ENCODE assay signal across 20 cellular contexts in the genomic region with DNA sequence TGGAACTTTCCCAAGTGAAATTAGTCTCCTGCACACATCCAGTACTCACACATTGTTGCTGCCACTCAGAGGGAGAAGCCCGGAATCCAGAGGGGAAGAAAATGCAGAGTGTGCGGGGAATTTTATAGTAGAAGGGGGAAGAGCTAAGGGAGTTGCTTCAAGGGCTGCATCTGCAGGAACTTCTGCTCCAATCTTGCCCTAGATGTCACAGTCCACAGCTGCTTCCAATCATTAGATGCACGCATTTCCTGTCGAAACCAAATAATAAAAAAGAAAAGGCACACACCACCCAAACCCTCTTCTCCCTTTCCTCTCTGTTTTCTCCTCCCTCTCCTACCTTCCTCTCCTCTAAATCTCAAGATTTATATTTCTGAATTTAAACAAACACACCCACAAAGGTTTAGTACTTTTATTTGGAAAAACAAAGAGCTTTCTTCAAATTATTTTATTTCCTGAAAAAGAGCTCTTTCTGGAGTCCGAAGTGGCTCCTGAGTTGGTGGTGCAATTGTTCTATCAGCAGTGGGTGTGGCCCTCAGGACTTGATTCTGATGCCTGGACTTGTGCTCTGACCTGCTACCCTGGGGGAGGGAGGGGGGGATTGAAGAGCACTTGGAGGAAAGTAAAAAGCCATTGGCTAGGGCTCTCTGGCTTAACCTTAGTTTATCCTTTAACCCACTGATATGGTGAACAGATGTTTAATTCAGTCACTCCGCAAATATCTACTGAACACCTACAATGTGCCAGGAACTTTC.
DNase-seq lines count a peak whose midpoint lies in the region; ATAC-seq and TF ChIP-seq lines count a peak whose summit lies in the region.
"Had no signal": no experiment of that assay in that cellular context is flagged by ENCODE, and none has a peak within 500 bp of the region (broad histone marks: within the 10 kb centered on the region; RNA-seq: fewer than 3 reads in every experiment).

No MANE protein-coding gene starts in this region.

- no peaks in the 10 kb centered on the region for H3K36me3 ChIP-seq in heart right ventricle
- H3K36me3 ChIP-seq in suprapubic skin = no peaks in the 10 kb centered on the region
- H3K36me3 ChIP-seq: HAP-1, Peyer's patch, thoracic aorta, WERI-Rb-1 had no signal

- H3K4me3 ChIP-seq in GM12865 (ENCODE audit: low read depth, low read length) = no peak overlapping the region
- H3K4me3 ChIP-seq in heart right ventricle = no peak overlapping the region
- no peak overlapping the region for H3K4me3 ChIP-seq in suprapubic skin
- H3K4me3 ChIP-seq: HAP-1, Peyer's patch, thoracic aorta had no signal

- peak overlapping the region; percentile 75; the same call in 1 of the 2 replicates for H3K27ac Mint-ChIP-seq in WTC11
- H3K27ac Mint-ChIP-seq: activated CD8-positive, alpha-beta T cell treated with anti-CD3 and anti-CD28 coated beads for 36 hours; activated T-cell treated with anti-CD3 and anti-CD28 coated beads, Interleukin-2, amount 50 U/mL, for 72 hours; CD14-positive monocyte; naive B cell had no signal

- WGBS in heart right ventricle, 2 donors = 48 to 53% methylated on average over 6 of the region's 6 CpGs
- 45% methylated on average over 6 of the region's 6 CpGs for WGBS in suprapubic skin

- peaks cover 39% of the 10 kb centered on the region for H3K4me1 Mint-ChIP-seq in WTC11
- H3K4me1 Mint-ChIP-seq: CD14-positive monocyte, naive B cell had no signal

- TF ChIP-seq POLR2A in suprapubic skin (IDR thresholded peaks at IDR 0.05) = no peak

- in situ Hi-C loops in ACHN (cut with HindIII; ENCODE audit: low pct_ligation_motif_present, low pct_unique_long_range_greater_than_20kb, low sequenced_read_pairs) = no loop called here

- DNase-seq in GM12865 (ENCODE audit: low read depth) (peak; percentile 12), WTC11 (ENCODE audit: low spot score) (no peak), heart right ventricle (peak in 1 of 2 donors; percentile 33), suprapubic skin (ENCODE audit: low spot score in 2 of 2) (no peak), mucosa of gallbladder (ENCODE audit: low spot score) (no peak), nucleus accumbens (lab: John Stamatoyannopoulos, UW) (no peak), ACHN (no peak)
- DNase-seq: activated CD8-positive, alpha-beta T cell treated with anti-CD3 and anti-CD28 coated beads for 36 hours; activated T-cell treated with anti-CD3 and anti-CD28 coated beads, Interleukin-2, amount 50 U/mL, for 72 hours; DMS 273 treated with DMSO at 0.1 percent for 48 hours; foreskin keratinocyte; naive B cell; NCI-H146; Peyer's patch; posterior cingulate gyrus; T-helper 1 cell; WERI-Rb-1 had no signal

- ATAC-seq in WTC11 = no peak
- peak in 7 of 8 donors; percentile 35 to 89 (median 68) for ATAC-seq in heart right ventricle
- ATAC-seq: activated CD8-positive, alpha-beta T cell treated with anti-CD3 and anti-CD28 coated beads for 36 hours; activated T-cell treated with anti-CD3 and anti-CD28 coated beads, Interleukin-2, amount 50 U/mL, for 72 hours; foreskin keratinocyte had no signal

- peaks cover 5% of the 10 kb centered on the region; the same call in 1 of the 2 replicates for H3K9me3 Mint-ChIP-seq in WTC11
- H3K9me3 Mint-ChIP-seq: activated CD8-positive, alpha-beta T cell treated with anti-CD3 and anti-CD28 coated beads for 36 hours; activated T-cell treated with anti-CD3 and anti-CD28 coated beads, Interleukin-2, amount 50 U/mL, for 72 hours had no signal

- POLR2A ChIA-PET in WTC11 (lab: Charles Lee) = no interaction called here

- H3K27ac ChIP-seq in heart right ventricle = peak overlapping the region in 6 of 10 donors; percentile 8 to 59 (median 30)
- H3K27ac ChIP-seq in suprapubic skin = peak overlapping the region; percentile 60
- H3K27ac ChIP-seq: foreskin keratinocyte, Peyer's patch, thoracic aorta, WERI-Rb-1 had no signal

- intact Hi-C loops in heart right ventricle (cut with DNase I) = no loop called here

- H3K4me1 ChIP-seq in heart right ventricle (peaks cover 0 to 21% (median 0%) of the 10 kb centered on the region in 9 donors), suprapubic skin (peaks cover 26% of the 10 kb centered on the region)
- H3K4me1 ChIP-seq: foreskin keratinocyte, HAP-1, Peyer's patch had no signal

- H3K27me3 Mint-ChIP-seq in WTC11 (ENCODE audit: low read depth) = peaks cover 5% of the 10 kb centered on the region; the same call in 1 of the 2 replicates

- H3K4me3 Mint-ChIP-seq in WTC11 = no peak overlapping the region
- H3K4me3 Mint-ChIP-seq: activated CD8-positive, alpha-beta T cell treated with anti-CD3 and anti-CD28 coated beads for 36 hours; activated T-cell treated with anti-CD3 and anti-CD28 coated beads, Interleukin-2, amount 50 U/mL, for 72 hours; CD14-positive monocyte; naive B cell had no signal

- no peak for TF ChIP-seq CTCF in GM12865 (IDR thresholded peaks at IDR 0.05; ENCODE audit: insufficient read depth, low read depth, low read length, missing control alignments)
- no peak for TF ChIP-seq CTCF in WTC11 (IDR thresholded peaks at IDR 0.05)
- no peak for TF ChIP-seq CTCF in heart right ventricle (IDR thresholded peaks at IDR 0.05)
- TF ChIP-seq CTCF in suprapubic skin (IDR thresholded peaks at IDR 0.05) = no peak

- CTCF ChIA-PET in WTC11 (lab: Charles Lee) = interaction anchor here (0.8 kb wide), 1 partner anchor 152 kb away, joined by 4 read pairs; no protein-coding TSS in a partner anchor

- no peak for TF ChIP-seq EP300 in suprapubic skin (IDR thresholded peaks at IDR 0.05)

- no peaks in the 10 kb centered on the region for H3K27me3 ChIP-seq in heart right ventricle
- no peaks in the 10 kb centered on the region for H3K27me3 ChIP-seq in suprapubic skin
- H3K27me3 ChIP-seq: Peyer's patch had no signal

- no peaks in the 10 kb centered on the region for H3K36me3 Mint-ChIP-seq in WTC11
- H3K36me3 Mint-ChIP-seq: CD14-positive monocyte, naive B cell had no signal

- H3K9me3 ChIP-seq in heart right ventricle (no peaks in the 10 kb centered on the region), suprapubic skin (no peaks in the 10 kb centered on the region)
- H3K9me3 ChIP-seq: HAP-1, Peyer's patch, thoracic aorta had no signal

TF ChIP-seq in WTC11, 78 proteins besides CTCF, POLR2A, EP300 and RAD21 (continues in another document):
- TF ChIP-seq MXD4 (CRISPR knock-in tag; IDR thresholded peaks at IDR 0.05; ENCODE audit: borderline replicate concordance) = no peak
- TF ChIP-seq, protein P1, sequence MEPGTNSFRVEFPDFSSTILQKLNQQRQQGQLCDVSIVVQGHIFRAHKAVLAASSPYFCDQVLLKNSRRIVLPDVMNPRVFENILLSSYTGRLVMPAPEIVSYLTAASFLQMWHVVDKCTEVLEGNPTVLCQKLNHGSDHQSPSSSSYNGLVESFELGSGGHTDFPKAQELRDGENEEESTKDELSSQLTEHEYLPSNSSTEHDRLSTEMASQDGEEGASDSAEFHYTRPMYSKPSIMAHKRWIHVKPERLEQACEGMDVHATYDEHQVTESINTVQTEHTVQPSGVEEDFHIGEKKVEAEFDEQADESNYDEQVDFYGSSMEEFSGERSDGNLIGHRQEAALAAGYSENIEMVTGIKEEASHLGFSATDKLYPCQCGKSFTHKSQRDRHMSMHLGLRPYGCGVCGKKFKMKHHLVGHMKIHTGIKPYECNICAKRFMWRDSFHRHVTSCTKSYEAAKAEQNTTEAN (CRISPR knock-in tag; IDR thresholded peaks at IDR 0.05) = no peak
- no peak for TF ChIP-seq NFYB (CRISPR knock-in tag; conservative IDR thresholded peaks at IDR 0.05; ENCODE audit: low read depth)
- TF ChIP-seq, protein P2, sequence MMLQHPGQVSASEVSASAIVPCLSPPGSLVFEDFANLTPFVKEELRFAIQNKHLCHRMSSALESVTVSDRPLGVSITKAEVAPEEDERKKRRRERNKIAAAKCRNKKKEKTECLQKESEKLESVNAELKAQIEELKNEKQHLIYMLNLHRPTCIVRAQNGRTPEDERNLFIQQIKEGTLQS (CRISPR knock-in tag; conservative IDR thresholded peaks at IDR 0.05) = no peak
- TF ChIP-seq, protein P3, sequence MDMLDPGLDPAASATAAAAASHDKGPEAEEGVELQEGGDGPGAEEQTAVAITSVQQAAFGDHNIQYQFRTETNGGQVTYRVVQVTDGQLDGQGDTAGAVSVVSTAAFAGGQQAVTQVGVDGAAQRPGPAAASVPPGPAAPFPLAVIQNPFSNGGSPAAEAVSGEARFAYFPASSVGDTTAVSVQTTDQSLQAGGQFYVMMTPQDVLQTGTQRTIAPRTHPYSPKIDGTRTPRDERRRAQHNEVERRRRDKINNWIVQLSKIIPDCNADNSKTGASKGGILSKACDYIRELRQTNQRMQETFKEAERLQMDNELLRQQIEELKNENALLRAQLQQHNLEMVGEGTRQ (CRISPR knock-in tag; IDR thresholded peaks at IDR 0.05) = no peak
- no peak for TF ChIP-seq NFE2L1 (CRISPR knock-in tag; IDR thresholded peaks at IDR 0.05)
- TF ChIP-seq, protein P4, sequence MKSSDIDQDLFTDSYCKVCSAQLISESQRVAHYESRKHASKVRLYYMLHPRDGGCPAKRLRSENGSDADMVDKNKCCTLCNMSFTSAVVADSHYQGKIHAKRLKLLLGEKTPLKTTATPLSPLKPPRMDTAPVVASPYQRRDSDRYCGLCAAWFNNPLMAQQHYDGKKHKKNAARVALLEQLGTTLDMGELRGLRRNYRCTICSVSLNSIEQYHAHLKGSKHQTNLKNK (CRISPR knock-in tag; IDR thresholded peaks at IDR 0.05) = no peak
- TF ChIP-seq, protein P5, sequence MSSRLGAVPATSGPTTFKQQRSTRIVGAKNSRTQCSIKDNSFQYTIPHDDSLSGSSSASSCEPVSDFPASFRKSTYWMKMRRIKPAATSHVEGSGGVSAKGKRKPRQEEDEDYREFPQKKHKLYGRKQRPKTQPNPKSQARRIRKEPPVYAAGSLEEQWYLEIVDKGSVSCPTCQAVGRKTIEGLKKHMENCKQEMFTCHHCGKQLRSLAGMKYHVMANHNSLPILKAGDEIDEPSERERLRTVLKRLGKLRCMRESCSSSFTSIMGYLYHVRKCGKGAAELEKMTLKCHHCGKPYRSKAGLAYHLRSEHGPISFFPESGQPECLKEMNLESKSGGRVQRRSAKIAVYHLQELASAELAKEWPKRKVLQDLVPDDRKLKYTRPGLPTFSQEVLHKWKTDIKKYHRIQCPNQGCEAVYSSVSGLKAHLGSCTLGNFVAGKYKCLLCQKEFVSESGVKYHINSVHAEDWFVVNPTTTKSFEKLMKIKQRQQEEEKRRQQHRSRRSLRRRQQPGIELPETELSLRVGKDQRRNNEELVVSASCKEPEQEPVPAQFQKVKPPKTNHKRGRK (CRISPR knock-in tag; IDR thresholded peaks at IDR 0.05; ENCODE audit: borderline replicate concordance) = no peak
